ENCODE assay signal across 1 cellular context in the genomic region with DNA sequence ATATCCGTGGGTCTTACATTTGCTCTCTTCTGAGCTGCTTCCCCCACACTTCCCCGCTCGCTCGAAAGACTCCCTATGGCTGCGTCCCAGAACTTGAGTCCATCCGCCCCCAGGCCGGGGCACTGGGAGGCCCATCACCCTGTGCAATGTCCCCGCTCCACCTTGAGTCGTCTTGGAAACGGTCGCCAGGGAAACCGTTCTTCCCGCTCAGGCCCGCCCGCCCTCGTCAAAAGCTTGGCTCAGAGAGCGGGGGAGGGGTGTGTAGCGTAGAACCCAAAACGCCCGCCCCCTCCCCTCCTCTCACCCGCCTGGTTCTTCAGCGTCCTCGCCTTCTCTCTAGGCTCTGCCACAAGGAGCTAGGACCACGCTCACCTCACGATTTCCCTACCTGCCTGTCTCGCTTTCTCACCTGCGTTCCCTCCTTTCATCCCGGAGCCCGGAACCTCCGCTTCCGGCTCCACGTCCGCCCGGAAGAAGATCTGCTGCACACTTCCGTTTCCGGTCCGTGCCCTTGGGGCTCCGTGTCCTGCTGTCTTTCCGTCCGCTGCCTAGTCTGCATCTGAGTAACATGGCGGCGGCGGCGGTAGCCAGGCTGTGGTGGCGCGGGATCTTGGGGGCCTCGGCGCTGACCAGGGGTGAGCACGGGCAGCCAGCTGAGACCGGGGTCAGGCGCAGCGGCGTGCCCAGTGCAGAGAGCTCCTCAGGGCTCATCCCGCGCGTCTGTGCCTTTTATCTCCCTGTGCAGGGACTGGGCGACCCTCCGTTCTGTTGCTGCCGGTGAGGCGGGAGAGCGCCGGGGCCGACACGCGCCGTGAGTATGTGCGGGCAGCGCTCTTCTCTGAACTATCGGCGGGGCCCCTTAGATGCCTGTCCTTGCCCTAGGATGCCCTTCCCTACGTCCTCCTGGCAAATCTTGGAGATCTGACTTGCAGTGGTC.
TF ChIP-seq lines count a peak whose summit lies in the region.

A gene (minus strand): TSS at position 447 of the 937 bp plus-strand sequence. CDS start 19 bp downstream, at position 428.
A gene (plus strand): TSS at position 551 of the 937 bp plus-strand sequence. CDS start 18 bp downstream, at position 569.

TF ChIP-seq in K562, 482 proteins besides CTCF, POLR2A, EP300 and RAD21 (continued from another document and continues in another):
- TF ChIP-seq, protein P1, sequence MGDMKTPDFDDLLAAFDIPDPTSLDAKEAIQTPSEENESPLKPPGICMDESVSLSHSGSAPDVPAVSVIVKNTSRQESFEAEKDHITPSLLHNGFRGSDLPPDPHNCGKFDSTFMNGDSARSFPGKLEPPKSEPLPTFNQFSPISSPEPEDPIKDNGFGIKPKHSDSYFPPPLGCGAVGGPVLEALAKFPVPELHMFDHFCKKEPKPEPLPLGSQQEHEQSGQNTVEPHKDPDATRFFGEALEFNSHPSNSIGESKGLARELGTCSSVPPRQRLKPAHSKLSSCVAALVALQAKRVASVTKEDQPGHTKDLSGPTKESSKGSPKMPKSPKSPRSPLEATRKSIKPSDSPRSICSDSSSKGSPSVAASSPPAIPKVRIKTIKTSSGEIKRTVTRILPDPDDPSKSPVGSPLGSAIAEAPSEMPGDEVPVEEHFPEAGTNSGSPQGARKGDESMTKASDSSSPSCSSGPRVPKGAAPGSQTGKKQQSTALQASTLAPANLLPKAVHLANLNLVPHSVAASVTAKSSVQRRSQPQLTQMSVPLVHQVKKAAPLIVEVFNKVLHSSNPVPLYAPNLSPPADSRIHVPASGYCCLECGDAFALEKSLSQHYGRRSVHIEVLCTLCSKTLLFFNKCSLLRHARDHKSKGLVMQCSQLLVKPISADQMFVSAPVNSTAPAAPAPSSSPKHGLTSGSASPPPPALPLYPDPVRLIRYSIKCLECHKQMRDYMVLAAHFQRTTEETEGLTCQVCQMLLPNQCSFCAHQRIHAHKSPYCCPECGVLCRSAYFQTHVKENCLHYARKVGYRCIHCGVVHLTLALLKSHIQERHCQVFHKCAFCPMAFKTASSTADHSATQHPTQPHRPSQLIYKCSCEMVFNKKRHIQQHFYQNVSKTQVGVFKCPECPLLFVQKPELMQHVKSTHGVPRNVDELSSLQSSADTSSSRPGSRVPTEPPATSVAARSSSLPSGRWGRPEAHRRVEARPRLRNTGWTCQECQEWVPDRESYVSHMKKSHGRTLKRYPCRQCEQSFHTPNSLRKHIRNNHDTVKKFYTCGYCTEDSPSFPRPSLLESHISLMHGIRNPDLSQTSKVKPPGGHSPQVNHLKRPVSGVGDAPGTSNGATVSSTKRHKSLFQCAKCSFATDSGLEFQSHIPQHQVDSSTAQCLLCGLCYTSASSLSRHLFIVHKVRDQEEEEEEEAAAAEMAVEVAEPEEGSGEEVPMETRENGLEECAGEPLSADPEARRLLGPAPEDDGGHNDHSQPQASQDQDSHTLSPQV (IDR thresholded peaks at IDR 0.05), result no peak
- TF ChIP-seq ZFPM2 (CRISPR knock-in tag; IDR thresholded peaks at IDR 0.05) (no peak), ZBTB17 (CRISPR knock-in tag; IDR thresholded peaks at IDR 0.05) (0 out of 2 replicates have a peak, but pooled peaks have one; percentile 34), BDP1 (IDR thresholded peaks at IDR 0.05; ENCODE audit: insufficient read depth, insufficient read length) (no peak), SMARCB1 (IDR thresholded peaks at IDR 0.05; ENCODE audit: insufficient read length, low read depth) (no peak), CREM (IDR thresholded peaks at IDR 0.05; ENCODE audit: low read depth) (peak; percentile 88), ZNF212 (CRISPR knock-in tag; IDR thresholded peaks at IDR 0.05) (no peak), HCFC1 (IDR thresholded peaks at IDR 0.05; ENCODE audit: low read depth, low read length) (peak; percentile 95), HDAC3 (IDR thresholded peaks at IDR 0.05; ENCODE audit: borderline replicate concordance, partially characterized antibody) (peak; percentile 80), SNIP1 (IDR thresholded peaks at IDR 0.05; ENCODE audit: low read depth) (no peak), MAFF (IDR thresholded peaks at IDR 0.05; ENCODE audit: low read length) (no peak), RFX1 (IDR thresholded peaks at IDR 0.05) (peak; percentile 99), DPF2 (IDR thresholded peaks at IDR 0.05) (peak; percentile 85), PML (IDR thresholded peaks at IDR 0.05; ENCODE audit: low read length) (peak; percentile 39), BRCA1 (IDR thresholded peaks at IDR 0.05) (no peak), BRCA1 (CRISPR knock-in tag; IDR thresholded peaks at IDR 0.05) (no peak), MIER1 (IDR thresholded peaks at IDR 0.05; ENCODE audit: low read depth) (peak; percentile 84), PHF20 (IDR thresholded peaks at IDR 0.05; ENCODE audit: partially characterized antibody) (peak; percentile 100), FOXJ3 (CRISPR knock-in tag; IDR thresholded peaks at IDR 0.05) (no peak), NFYB (IDR thresholded peaks at IDR 0.05; ENCODE audit: extremely low read depth, insufficient read length) (no peak), PCBP2 (IDR thresholded peaks at IDR 0.05; ENCODE audit: low read depth, low read length, poor library complexity, severe bottlenecking) (no peak), HLTF (IDR thresholded peaks at IDR 0.05) (peak; percentile 98)
- TF ChIP-seq, protein P2, sequence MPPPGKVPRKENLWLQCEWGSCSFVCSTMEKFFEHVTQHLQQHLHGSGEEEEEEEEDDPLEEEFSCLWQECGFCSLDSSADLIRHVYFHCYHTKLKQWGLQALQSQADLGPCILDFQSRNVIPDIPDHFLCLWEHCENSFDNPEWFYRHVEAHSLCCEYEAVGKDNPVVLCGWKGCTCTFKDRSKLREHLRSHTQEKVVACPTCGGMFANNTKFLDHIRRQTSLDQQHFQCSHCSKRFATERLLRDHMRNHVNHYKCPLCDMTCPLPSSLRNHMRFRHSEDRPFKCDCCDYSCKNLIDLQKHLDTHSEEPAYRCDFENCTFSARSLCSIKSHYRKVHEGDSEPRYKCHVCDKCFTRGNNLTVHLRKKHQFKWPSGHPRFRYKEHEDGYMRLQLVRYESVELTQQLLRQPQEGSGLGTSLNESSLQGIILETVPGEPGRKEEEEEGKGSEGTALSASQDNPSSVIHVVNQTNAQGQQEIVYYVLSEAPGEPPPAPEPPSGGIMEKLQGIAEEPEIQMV (tag; conservative IDR thresholded peaks at IDR 0.05; ENCODE audit: low read depth), result peak; percentile 84
- TF ChIP-seq, protein P3, sequence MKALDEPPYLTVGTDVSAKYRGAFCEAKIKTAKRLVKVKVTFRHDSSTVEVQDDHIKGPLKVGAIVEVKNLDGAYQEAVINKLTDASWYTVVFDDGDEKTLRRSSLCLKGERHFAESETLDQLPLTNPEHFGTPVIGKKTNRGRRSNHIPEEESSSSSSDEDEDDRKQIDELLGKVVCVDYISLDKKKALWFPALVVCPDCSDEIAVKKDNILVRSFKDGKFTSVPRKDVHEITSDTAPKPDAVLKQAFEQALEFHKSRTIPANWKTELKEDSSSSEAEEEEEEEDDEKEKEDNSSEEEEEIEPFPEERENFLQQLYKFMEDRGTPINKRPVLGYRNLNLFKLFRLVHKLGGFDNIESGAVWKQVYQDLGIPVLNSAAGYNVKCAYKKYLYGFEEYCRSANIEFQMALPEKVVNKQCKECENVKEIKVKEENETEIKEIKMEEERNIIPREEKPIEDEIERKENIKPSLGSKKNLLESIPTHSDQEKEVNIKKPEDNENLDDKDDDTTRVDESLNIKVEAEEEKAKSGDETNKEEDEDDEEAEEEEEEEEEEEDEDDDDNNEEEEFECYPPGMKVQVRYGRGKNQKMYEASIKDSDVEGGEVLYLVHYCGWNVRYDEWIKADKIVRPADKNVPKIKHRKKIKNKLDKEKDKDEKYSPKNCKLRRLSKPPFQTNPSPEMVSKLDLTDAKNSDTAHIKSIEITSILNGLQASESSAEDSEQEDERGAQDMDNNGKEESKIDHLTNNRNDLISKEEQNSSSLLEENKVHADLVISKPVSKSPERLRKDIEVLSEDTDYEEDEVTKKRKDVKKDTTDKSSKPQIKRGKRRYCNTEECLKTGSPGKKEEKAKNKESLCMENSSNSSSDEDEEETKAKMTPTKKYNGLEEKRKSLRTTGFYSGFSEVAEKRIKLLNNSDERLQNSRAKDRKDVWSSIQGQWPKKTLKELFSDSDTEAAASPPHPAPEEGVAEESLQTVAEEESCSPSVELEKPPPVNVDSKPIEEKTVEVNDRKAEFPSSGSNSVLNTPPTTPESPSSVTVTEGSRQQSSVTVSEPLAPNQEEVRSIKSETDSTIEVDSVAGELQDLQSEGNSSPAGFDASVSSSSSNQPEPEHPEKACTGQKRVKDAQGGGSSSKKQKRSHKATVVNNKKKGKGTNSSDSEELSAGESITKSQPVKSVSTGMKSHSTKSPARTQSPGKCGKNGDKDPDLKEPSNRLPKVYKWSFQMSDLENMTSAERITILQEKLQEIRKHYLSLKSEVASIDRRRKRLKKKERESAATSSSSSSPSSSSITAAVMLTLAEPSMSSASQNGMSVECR (CRISPR knock-in tag; IDR thresholded peaks at IDR 0.05), result peak; percentile 87
- TF ChIP-seq, protein P4, sequence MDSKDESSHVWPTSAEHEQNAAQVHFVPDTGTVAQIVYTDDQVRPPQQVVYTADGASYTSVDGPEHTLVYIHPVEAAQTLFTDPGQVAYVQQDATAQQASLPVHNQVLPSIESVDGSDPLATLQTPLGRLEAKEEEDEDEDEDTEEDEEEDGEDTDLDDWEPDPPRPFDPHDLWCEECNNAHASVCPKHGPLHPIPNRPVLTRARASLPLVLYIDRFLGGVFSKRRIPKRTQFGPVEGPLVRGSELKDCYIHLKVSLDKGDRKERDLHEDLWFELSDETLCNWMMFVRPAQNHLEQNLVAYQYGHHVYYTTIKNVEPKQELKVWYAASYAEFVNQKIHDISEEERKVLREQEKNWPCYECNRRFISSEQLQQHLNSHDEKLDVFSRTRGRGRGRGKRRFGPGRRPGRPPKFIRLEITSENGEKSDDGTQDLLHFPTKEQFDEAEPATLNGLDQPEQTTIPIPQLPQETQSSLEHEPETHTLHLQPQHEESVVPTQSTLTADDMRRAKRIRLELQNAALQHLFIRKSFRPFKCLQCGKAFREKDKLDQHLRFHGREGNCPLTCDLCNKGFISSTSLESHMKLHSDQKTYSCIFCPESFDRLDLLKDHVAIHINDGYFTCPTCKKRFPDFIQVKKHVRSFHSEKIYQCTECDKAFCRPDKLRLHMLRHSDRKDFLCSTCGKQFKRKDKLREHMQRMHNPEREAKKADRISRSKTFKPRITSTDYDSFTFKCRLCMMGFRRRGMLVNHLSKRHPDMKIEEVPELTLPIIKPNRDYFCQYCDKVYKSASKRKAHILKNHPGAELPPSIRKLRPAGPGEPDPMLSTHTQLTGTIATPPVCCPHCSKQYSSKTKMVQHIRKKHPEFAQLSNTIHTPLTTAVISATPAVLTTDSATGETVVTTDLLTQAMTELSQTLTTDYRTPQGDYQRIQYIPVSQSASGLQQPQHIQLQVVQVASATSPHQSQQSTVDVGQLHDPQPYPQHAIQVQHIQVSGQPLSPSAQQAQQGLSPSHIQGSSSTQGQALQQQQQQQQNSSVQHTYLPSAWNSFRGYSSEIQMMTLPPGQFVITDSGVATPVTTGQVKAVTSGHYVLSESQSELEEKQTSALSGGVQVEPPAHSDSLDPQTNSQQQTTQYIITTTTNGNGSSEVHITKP (IDR thresholded peaks at IDR 0.05; ENCODE audit: partially characterized antibody), result peak; percentile 94
- TF ChIP-seq, protein P5, sequence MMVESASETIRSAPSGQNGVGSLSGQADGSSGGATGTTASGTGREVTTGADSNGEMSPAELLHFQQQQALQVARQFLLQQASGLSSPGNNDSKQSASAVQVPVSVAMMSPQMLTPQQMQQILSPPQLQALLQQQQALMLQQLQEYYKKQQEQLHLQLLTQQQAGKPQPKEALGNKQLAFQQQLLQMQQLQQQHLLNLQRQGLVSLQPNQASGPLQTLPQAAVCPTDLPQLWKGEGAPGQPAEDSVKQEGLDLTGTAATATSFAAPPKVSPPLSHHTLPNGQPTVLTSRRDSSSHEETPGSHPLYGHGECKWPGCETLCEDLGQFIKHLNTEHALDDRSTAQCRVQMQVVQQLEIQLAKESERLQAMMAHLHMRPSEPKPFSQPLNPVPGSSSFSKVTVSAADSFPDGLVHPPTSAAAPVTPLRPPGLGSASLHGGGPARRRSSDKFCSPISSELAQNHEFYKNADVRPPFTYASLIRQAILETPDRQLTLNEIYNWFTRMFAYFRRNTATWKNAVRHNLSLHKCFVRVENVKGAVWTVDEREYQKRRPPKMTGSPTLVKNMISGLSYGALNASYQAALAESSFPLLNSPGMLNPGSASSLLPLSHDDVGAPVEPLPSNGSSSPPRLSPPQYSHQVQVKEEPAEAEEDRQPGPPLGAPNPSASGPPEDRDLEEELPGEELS (CRISPR knock-in tag; IDR thresholded peaks at IDR 0.05; ENCODE audit: borderline replicate concordance), result no peak
- TF ChIP-seq, protein P6, sequence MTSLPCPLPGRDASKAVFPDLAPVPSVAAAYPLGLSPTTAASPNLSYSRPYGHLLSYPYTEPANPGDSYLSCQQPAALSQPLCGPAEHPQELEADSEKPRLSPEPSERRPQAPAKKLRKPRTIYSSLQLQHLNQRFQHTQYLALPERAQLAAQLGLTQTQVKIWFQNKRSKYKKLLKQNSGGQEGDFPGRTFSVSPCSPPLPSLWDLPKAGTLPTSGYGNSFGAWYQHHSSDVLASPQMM (CRISPR knock-in tag; IDR thresholded peaks at IDR 0.05), result no peak
- TF ChIP-seq, protein P7, sequence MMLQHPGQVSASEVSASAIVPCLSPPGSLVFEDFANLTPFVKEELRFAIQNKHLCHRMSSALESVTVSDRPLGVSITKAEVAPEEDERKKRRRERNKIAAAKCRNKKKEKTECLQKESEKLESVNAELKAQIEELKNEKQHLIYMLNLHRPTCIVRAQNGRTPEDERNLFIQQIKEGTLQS (IDR thresholded peaks at IDR 0.05), result peak; percentile 61
- TF ChIP-seq, protein P7 (CRISPR knock-in tag; conservative IDR thresholded peaks at IDR 0.05), result no peak
- TF ChIP-seq, protein P8, sequence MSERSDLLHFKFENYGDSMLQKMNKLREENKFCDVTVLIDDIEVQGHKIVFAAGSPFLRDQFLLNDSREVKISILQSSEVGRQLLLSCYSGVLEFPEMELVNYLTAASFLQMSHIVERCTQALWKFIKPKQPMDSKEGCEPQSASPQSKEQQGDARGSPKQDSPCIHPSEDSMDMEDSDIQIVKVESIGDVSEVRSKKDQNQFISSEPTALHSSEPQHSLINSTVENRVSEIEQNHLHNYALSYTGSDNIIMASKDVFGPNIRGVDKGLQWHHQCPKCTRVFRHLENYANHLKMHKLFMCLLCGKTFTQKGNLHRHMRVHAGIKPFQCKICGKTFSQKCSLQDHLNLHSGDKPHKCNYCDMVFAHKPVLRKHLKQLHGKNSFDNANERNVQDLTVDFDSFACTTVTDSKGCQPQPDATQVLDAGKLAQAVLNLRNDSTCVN (CRISPR knock-in tag; IDR thresholded peaks at IDR 0.05), result peak; percentile 14; the same call in 1 of the 2 replicates
- TF ChIP-seq, protein P9, sequence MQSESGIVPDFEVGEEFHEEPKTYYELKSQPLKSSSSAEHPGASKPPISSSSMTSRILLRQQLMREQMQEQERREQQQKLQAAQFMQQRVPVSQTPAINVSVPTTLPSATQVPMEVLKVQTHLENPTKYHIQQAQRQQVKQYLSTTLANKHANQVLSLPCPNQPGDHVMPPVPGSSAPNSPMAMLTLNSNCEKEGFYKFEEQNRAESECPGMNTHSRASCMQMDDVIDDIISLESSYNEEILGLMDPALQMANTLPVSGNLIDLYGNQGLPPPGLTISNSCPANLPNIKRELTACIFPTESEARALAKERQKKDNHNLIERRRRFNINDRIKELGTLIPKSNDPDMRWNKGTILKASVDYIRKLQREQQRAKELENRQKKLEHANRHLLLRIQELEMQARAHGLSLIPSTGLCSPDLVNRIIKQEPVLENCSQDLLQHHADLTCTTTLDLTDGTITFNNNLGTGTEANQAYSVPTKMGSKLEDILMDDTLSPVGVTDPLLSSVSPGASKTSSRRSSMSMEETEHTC (IDR thresholded peaks at IDR 0.05), result 0 out of 2 replicates have a peak, but pooled peaks have one; percentile 7
